1 cellular context compared by ENCODE assay signal in the genomic region with DNA sequence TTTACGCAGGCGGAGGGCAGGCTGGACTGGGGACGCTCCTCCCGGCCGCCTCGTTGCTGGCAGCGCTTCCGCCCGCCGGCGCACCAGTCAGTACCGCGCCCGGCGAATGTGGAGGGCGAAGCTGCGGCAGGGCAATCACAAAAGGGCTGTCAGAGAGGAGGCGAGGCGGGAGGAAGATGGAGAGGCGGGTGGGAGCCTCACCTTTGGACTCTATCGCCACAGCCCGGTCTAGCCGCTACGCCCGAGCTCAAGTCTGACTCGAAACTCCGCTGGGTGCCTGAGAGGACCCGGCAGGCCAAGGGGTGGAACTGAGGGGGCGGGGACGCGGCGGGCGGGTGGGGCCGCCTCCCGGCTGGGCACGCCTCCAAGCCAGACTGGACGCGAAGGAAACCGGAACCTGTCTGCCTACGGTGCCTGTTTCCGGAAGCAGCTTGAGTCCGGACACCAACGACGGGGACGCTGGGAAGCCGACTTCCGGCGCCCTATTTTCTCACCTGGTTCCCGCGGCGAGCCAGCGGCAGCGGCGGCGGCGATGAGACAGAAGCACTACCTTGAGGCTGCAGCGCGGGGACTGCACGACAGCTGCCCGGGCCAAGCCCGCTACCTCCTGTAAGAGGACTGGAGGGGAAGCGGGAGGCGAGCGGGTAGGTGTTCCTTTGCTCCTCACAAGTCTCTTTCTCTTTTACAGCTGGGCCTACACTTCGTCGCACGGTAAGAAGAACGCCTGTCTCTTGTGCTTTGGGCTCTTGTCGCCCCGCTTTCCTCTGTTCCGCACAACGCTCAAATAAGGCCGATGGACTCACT.
TF ChIP-seq lines count a peak whose summit lies in the region.

Gene RMP24, plus strand, starts transcription at position 483 of the 804 bp plus-strand sequence.

TF ChIP-seq in K562, 482 proteins besides CTCF, POLR2A, EP300 and RAD21 (continued from another document and continues in another):
- TF ChIP-seq YY1 (IDR thresholded peaks at IDR 0.05; ENCODE audit: borderline replicate concordance in 1 of 3, control insufficient read depth in 1 of 3, extremely low read depth in 1 of 3, insufficient read depth in 3 of 3, insufficient read length in 1 of 3, insufficient replicate concordance in 2 of 3, low read depth in 1 of 3, low read length in 2 of 3) (peak in 2 of 3 experiments; percentile 57 to 74), TCF7 (IDR thresholded peaks at IDR 0.05; ENCODE audit: borderline replicate concordance) (0 out of 2 replicates have a peak, but pooled peaks have one; percentile 54), HNRNPLL (IDR thresholded peaks at IDR 0.05; ENCODE audit: low read depth, low read length, poor library complexity, severe bottlenecking) (peak; percentile 73), CCNT2 (IDR thresholded peaks at IDR 0.05; ENCODE audit: borderline replicate concordance, extremely low read depth, insufficient read length, low read depth, low read length) (peak; percentile 33), TBL1XR1 (IDR thresholded peaks at IDR 0.05; ENCODE audit: low read length in 2 of 2) (peak; percentile 31 to 85; a peak in 2 of 4 replicates), ARID1B (IDR thresholded peaks at IDR 0.05) (0 out of 2 replicates have a peak, but pooled peaks have one; percentile 15), CREB1 (IDR thresholded peaks at IDR 0.05) (peak; percentile 69), CREB1 (CRISPR knock-in tag; IDR thresholded peaks at IDR 0.05) (peak; percentile 66), TAL1 (IDR thresholded peaks at IDR 0.05) (no peak), ZC3H11A (IDR thresholded peaks at IDR 0.05; ENCODE audit: low read depth, low read length) (peak; percentile 97), RFX7 (CRISPR knock-in tag; IDR thresholded peaks at IDR 0.05) (peak; percentile 20; the same call in 1 of the 2 replicates), ZEB2 (IDR thresholded peaks at IDR 0.05) (peak; percentile 96), SMARCE1 (IDR thresholded peaks at IDR 0.05) (peak; percentile 31; the same call in 1 of the 2 replicates), ZNF146 (CRISPR knock-in tag; IDR thresholded peaks at IDR 0.05; ENCODE audit: unreplicated experiment) (peak; percentile 22), SOX6 (IDR thresholded peaks at IDR 0.05) (0 out of 2 replicates have a peak, but pooled peaks have one; percentile 31), TRIM24 (IDR thresholded peaks at IDR 0.05) (peak in 1 of 2 experiments; percentile 99; a peak in 2 of 4 replicates), ETV1 (tag; conservative IDR thresholded peaks at IDR 0.05; ENCODE audit: low read depth) (peak; percentile 79), E2F3 (CRISPR knock-in tag; IDR thresholded peaks at IDR 0.05) (peak; percentile 37; the same call in 1 of the 2 replicates), SPI1 (IDR thresholded peaks at IDR 0.05; ENCODE audit: borderline replicate concordance, low read depth, low read length) (0 out of 2 replicates have a peak, but pooled peaks have one; percentile 3), HLTF (IDR thresholded peaks at IDR 0.05) (peak; percentile 29), CBX3 (IDR thresholded peaks at IDR 0.05; ENCODE audit: borderline replicate concordance in 1 of 2, low read length in 2 of 2) (peak in 1 of 2 experiments; percentile 89; a peak in 2 of 3 replicates), HDAC6 (IDR thresholded peaks at IDR 0.05; ENCODE audit: low read depth, low read length) (no peak), PHF20 (IDR thresholded peaks at IDR 0.05; ENCODE audit: partially characterized antibody) (peak; percentile 96), NR2C1 (IDR thresholded peaks at IDR 0.05) (no peak), NR2C1 (tag; IDR thresholded peaks at IDR 0.05) (peak; percentile 66), ZNF398 (CRISPR knock-in tag; IDR thresholded peaks at IDR 0.05) (no peak), HDAC1 (IDR thresholded peaks at IDR 0.05) (peak in 1 of 2 experiments; percentile 57; a peak in 2 of 4 replicates), ZNF696 (CRISPR knock-in tag; conservative IDR thresholded peaks at IDR 0.05) (no peak), NONO (IDR thresholded peaks at IDR 0.05; ENCODE audit: low read depth in 2 of 2, low read length in 1 of 2) (no peak; a peak in 1 of 4 replicates), ZNF561 (CRISPR knock-in tag; conservative IDR thresholded peaks at IDR 0.05) (no peak), MAZ (CRISPR knock-in tag; conservative IDR thresholded peaks at IDR 0.05 in 1 of 2, IDR thresholded peaks at IDR 0.05 in 1 of 2) (peak; percentile 80 to 87), HCFC1 (IDR thresholded peaks at IDR 0.05; ENCODE audit: low read depth, low read length) (peak; percentile 89), HDAC8 (tag; IDR thresholded peaks at IDR 0.05) (0 out of 2 replicates have a peak, but pooled peaks have one; percentile 35), SUPT5H (IDR thresholded peaks at IDR 0.05) (peak; percentile 90), ARHGAP35 (IDR thresholded peaks at IDR 0.05; ENCODE audit: partially characterized antibody) (no peak), TAF9B (IDR thresholded peaks at IDR 0.05; ENCODE audit: partially characterized antibody) (peak; percentile 84), RNF2 (IDR thresholded peaks at IDR 0.05) (peak; percentile 72), ZBTB26 (CRISPR knock-in tag; IDR thresholded peaks at IDR 0.05) (0 out of 2 replicates have a peak, but pooled peaks have one; percentile 6), ZBTB11 (CRISPR knock-in tag; IDR thresholded peaks at IDR 0.05) (peak; percentile 96 to 100 (median 98)), DIDO1 (tag; IDR thresholded peaks at IDR 0.05; ENCODE audit: low read depth) (peak; percentile 80; the same call in 1 of the 2 replicates), RBBP5 (IDR thresholded peaks at IDR 0.05; ENCODE audit: borderline replicate concordance, insufficient read depth, low read length, poor library complexity, severe bottlenecking) (peak; percentile 96), SNIP1 (IDR thresholded peaks at IDR 0.05; ENCODE audit: low read depth) (no peak), GTF2F1 (IDR thresholded peaks at IDR 0.05; ENCODE audit: low read depth, low read length) (0 out of 2 replicates have a peak, but pooled peaks have one; percentile 59), SMAD1 (IDR thresholded peaks at IDR 0.05; ENCODE audit: low read depth, low read length, partially characterized antibody) (no peak), CTBP1 (IDR thresholded peaks at IDR 0.05; ENCODE audit: borderline replicate concordance) (peak; percentile 83; the same call in 1 of the 2 replicates), MTA3 (IDR thresholded peaks at IDR 0.05; ENCODE audit: borderline replicate concordance) (no peak), NCOA1 (IDR thresholded peaks at IDR 0.05; ENCODE audit: low read depth) (peak; percentile 98), TGIF2 (CRISPR knock-in tag; IDR thresholded peaks at IDR 0.05) (no peak), GMEB1 (CRISPR knock-in tag; IDR thresholded peaks at IDR 0.05) (peak; percentile 48; the same call in 1 of the 2 replicates), RHOXF2B (CRISPR knock-in tag; conservative IDR thresholded peaks at IDR 0.05) (0 out of 2 replicates have a peak, but pooled peaks have one; percentile 48), MXI1 (IDR thresholded peaks at IDR 0.05; ENCODE audit: low read depth, low read length) (0 out of 2 replicates have a peak, but pooled peaks have one; percentile 63)
- TF ChIP-seq, protein P1, sequence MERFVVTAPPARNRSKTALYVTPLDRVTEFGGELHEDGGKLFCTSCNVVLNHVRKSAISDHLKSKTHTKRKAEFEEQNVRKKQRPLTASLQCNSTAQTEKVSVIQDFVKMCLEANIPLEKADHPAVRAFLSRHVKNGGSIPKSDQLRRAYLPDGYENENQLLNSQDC (CRISPR knock-in tag; IDR thresholded peaks at IDR 0.05), result peak; percentile 72; the same call in 1 of the 2 replicates
- TF ChIP-seq, protein P2, sequence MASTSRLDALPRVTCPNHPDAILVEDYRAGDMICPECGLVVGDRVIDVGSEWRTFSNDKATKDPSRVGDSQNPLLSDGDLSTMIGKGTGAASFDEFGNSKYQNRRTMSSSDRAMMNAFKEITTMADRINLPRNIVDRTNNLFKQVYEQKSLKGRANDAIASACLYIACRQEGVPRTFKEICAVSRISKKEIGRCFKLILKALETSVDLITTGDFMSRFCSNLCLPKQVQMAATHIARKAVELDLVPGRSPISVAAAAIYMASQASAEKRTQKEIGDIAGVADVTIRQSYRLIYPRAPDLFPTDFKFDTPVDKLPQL (IDR thresholded peaks at IDR 0.05; ENCODE audit: extremely low read depth, insufficient read length), result no peak
- TF ChIP-seq, protein P3, sequence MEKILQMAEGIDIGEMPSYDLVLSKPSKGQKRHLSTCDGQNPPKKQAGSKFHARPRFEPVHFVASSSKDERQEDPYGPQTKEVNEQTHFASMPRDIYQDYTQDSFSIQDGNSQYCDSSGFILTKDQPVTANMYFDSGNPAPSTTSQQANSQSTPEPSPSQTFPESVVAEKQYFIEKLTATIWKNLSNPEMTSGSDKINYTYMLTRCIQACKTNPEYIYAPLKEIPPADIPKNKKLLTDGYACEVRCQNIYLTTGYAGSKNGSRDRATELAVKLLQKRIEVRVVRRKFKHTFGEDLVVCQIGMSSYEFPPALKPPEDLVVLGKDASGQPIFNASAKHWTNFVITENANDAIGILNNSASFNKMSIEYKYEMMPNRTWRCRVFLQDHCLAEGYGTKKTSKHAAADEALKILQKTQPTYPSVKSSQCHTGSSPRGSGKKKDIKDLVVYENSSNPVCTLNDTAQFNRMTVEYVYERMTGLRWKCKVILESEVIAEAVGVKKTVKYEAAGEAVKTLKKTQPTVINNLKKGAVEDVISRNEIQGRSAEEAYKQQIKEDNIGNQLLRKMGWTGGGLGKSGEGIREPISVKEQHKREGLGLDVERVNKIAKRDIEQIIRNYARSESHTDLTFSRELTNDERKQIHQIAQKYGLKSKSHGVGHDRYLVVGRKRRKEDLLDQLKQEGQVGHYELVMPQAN (IDR thresholded peaks at IDR 0.05; ENCODE audit: borderline replicate concordance), result peak; percentile 69; the same call in 1 of the 2 replicates
- TF ChIP-seq, protein P4, sequence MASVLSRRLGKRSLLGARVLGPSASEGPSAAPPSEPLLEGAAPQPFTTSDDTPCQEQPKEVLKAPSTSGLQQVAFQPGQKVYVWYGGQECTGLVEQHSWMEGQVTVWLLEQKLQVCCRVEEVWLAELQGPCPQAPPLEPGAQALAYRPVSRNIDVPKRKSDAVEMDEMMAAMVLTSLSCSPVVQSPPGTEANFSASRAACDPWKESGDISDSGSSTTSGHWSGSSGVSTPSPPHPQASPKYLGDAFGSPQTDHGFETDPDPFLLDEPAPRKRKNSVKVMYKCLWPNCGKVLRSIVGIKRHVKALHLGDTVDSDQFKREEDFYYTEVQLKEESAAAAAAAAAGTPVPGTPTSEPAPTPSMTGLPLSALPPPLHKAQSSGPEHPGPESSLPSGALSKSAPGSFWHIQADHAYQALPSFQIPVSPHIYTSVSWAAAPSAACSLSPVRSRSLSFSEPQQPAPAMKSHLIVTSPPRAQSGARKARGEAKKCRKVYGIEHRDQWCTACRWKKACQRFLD (CRISPR knock-in tag; IDR thresholded peaks at IDR 0.05), result peak; percentile 86; the same call in 1 of the 2 replicates
